ENCODE assay signal across 9 cellular contexts in the genomic region with DNA sequence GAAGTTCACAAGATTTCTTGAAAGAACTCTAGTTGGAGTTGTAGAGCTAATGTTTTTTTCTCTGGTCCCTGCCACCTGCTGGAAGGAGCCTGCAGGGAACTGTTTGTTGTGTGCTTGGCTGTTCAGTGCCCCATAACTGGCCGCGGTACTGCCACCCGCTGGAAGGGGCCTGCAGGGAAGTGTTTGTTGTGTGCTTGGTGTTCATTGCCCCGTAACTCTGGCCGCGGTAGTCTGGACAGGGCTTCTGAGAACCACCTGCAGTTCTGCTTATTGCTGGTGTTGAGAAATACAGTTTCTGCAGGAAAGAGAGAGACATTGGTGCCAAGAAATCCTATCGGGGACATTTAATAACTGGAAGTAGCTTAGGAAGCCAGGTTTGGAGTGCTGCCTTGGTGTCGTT. TPM values are rescaled to one million over a fixed set of nuclear protein-coding genes. Genes with fewer than 3 reads are reported as not detected.
DNase-seq lines count a peak whose midpoint lies in the region; ATAC-seq and TF ChIP-seq lines count a peak whose summit lies in the region.
"Had no signal": no experiment of that assay in that cellular context is flagged by ENCODE, and none has a peak within 500 bp of the region (broad histone marks: within the 10 kb centered on the region; RNA-seq: fewer than 3 reads in every experiment).

No MANE protein-coding gene starts in this region.

- H3K4me2 ChIP-seq in BLaER1: peak overlapping the region; percentile 52

- H3K4me1 ChIP-seq in BLaER1: peaks cover 75% of the 10 kb centered on the region

- H3K36me3 ChIP-seq in BLaER1: no peaks in the 10 kb centered on the region

- no peak overlapping the region for H3K27ac ChIP-seq in BLaER1
- H3K27ac ChIP-seq: HL-60 had no signal

- TF ChIP-seq CTCF in foreskin fibroblast (IDR thresholded peaks at IDR 0.05; ENCODE audit: low read depth, low read length): peak; percentile 68

- no peak for ATAC-seq in GM18502 (IDR thresholded peaks at IDR 0.05; ENCODE audit: poor library complexity, unreplicated experiment)

- no peaks in the 10 kb centered on the region for H3K27me3 ChIP-seq in BLaER1

- DNase-seq in HPDE6-E6E7 (ENCODE audit: extremely low spot score) (peak; percentile 64), SK-MEL-5 (ENCODE audit: low read depth, low spot score) (peak; percentile 74), foreskin fibroblast (peak; percentile 34 to 68), pons (ENCODE audit: low spot score) (peak; percentile 75)
- no peak for DNase-seq in activated CD4-positive, alpha-beta T cell treated with anti-CD3 and anti-CD28 coated beads, Interleukin-2, amount 50 U/mL, for 48 hours
- DNase-seq in stimulated activated CD4-positive, alpha-beta T cell treated with anti-CD3 and anti-CD28 coated beads, Interleukin-2, amount 100 ng/mL, for 48 hours: no peak

- H3K9me3 ChIP-seq in BLaER1: no peaks in the 10 kb centered on the region

- H3K4me3 ChIP-seq in BLaER1: no peak overlapping the region
- H3K4me3 ChIP-seq in foreskin fibroblast (ENCODE audit: low read depth in 1 of 2, low read length in 2 of 2): no peak overlapping the region

- H4K20me1 ChIP-seq in BLaER1: peaks cover 99% of the 10 kb centered on the region

- in situ Hi-C loops in SK-MEL-5 (cut with HindIII; ENCODE audit: low pct_unique_long_range_greater_than_20kb, low sequenced_read_pairs): no loop called here

- no peak overlapping the region for H3K9ac ChIP-seq in BLaER1

RNA-seq across cellular contexts. Expression of gene AGAP1, which starts 58.1 kb away (rescaled TPM):
- total RNA-seq in SK-MEL-5 (2014; rRNA removed; shearing (Covaris generic)): 15.8 and 16.4 TPM in 2 replicates
- 21.9 and 26.7 TPM in 2 replicates for polyA plus RNA-seq in SK-MEL-5 (2015; cell fraction: cytosol; rRNA removed)
- 11.5 and 21.8 TPM in 2 replicates for polyA plus RNA-seq in SK-MEL-5 (2015; cell fraction: nucleus; rRNA removed)

Comparison
In these comparisons a context has a peak if more than half of its experiments do, and no peak if none do; other contexts are left out.
1. DNase-seq: peak in HPDE6-E6E7 (single experiment), SK-MEL-5 (single experiment), foreskin fibroblast (2 of 2) and pons (single experiment); none in activated CD4-positive, alpha-beta T cell treated with anti-CD3 and anti-CD28 coated beads, Interleukin-2, amount 50 U/mL, for 48 hours (0 of 2) and stimulated activated CD4-positive, alpha-beta T cell treated with anti-CD3 and anti-CD28 coated beads, Interleukin-2, amount 100 ng/mL, for 48 hours (0 of 2).